ENCODE assay signal across 14 cellular contexts in the genomic region with DNA sequence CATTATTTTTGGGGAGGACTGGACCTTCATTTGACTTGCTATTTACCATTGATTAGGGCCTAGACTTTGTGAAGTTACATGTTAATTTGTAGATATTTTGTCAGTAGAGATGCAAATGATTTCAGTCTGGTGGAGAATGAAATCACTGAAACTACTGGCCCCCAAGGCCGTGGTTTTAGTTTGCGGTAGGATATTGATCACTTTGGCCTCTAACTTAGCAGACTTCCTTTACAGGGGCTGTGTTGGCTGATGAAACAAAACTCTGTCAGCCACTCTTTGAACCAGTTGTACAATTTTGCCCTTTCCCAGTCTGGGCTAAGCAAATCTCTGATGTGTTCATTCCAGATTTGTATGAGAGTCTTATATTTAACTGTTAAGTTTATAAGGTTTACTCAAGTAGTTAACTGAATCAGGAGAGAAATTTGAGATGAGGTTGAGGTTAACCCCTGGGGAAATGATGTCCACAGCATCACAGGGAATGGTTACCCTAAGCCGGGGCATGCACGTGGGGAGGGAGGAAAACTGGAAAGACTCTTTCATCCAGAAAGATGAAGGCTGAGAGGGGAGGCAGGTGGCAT.
DNase-seq lines count a peak whose midpoint lies in the region; ATAC-seq and TF ChIP-seq lines count a peak whose summit lies in the region.
"Had no signal": no experiment of that assay in that cellular context is flagged by ENCODE, and none has a peak within 500 bp of the region (broad histone marks: within the 10 kb centered on the region; RNA-seq: fewer than 3 reads in every experiment).

No MANE protein-coding gene starts in this region.

- H3K4me1 Mint-ChIP-seq in activated CD4-positive, alpha-beta T cell treated with anti-CD3 and anti-CD28 coated beads for 36 hours, result peaks cover 35% of the 10 kb centered on the region
- H3K4me1 Mint-ChIP-seq in chondrocyte (ENCODE audit: low read depth), result peaks cover 6% of the 10 kb centered on the region

- DNase-seq in activated CD4-positive, alpha-beta T cell treated with anti-CD3 and anti-CD28 coated beads for 36 hours, result no peak
- DNase-seq in activated CD4-positive, alpha-beta T cell treated with anti-CD3 and anti-CD28 coated beads, Interleukin-2, amount 50 U/mL, for 1 hour, result no peak
- DNase-seq in chondrocyte (ENCODE audit: low spot score) (peak; percentile 15), DMS53 treated with DMSO at 0.1 percent for 48 hours (lab: John Stamatoyannopoulos, UW; ENCODE audit: unreplicated experiment) (no peak), aorta (no peak), breast epithelium (ENCODE audit: low spot score in 2 of 2) (no peak)
- DNase-seq: COR-L47; effector CD4-positive, alpha-beta T cell; foreskin melanocyte; NCI-H1436; trophoblast cell had no signal

- peaks cover 3% of the 10 kb centered on the region for H3K9me3 ChIP-seq in aorta (ENCODE audit: control insufficient read depth, low read length)
- peaks cover 8 to 17% of the 10 kb centered on the region in 2 donors for H3K9me3 ChIP-seq in breast epithelium

- no peaks in the 10 kb centered on the region for H3K27me3 ChIP-seq in aorta (ENCODE audit: control insufficient read depth in 1 of 2, insufficient read depth in 2 of 2, low read length in 1 of 2)
- H3K27me3 ChIP-seq in breast epithelium, result no peaks in the 10 kb centered on the region
- H3K27me3 ChIP-seq: ascending aorta had no signal

- H3K9me3 Mint-ChIP-seq in activated CD4-positive, alpha-beta T cell treated with anti-CD3 and anti-CD28 coated beads for 36 hours (ENCODE audit: low read depth), result peaks cover 12% of the 10 kb centered on the region
- H3K9me3 Mint-ChIP-seq in chondrocyte (ENCODE audit: low read depth), result peaks cover 8% of the 10 kb centered on the region

- no peak overlapping the region for H3K27ac ChIP-seq in aorta (ENCODE audit: low read depth in 1 of 2, low read length in 2 of 2)
- H3K27ac ChIP-seq in breast epithelium, result no peak overlapping the region
- H3K27ac ChIP-seq: ascending aorta had no signal

- CTCF ChIA-PET in activated CD4-positive, alpha-beta T cell treated with anti-CD3 and anti-CD28 coated beads for 36 hours (lab: Charles Lee), result interaction anchor here (1.0 to 1.2 kb wide), 3 partner anchors 34 to 153 kb away, joined by 3 to 4 read pairs (median 3); no protein-coding TSS in a partner anchor

- no peak for TF ChIP-seq POLR2A in breast epithelium (IDR thresholded peaks at IDR 0.05)

- ATAC-seq in activated CD4-positive, alpha-beta T cell treated with anti-CD3 and anti-CD28 coated beads for 36 hours, result no peak
- ATAC-seq in GM19372 (IDR thresholded peaks at IDR 0.05; ENCODE audit: low read depth, unreplicated experiment), result peak; percentile 48
- peak; percentile 50 for ATAC-seq in HG02884 (IDR thresholded peaks at IDR 0.05; ENCODE audit: unreplicated experiment)
- no peak for ATAC-seq in aorta (ENCODE audit: low FRiP score)

- POLR2A ChIA-PET in activated CD4-positive, alpha-beta T cell treated with anti-CD3 and anti-CD28 coated beads for 36 hours (lab: Charles Lee), result no interaction called here

- intact Hi-C loops in activated CD4-positive, alpha-beta T cell treated with anti-CD3 and anti-CD28 coated beads for 36 hours (cut with DNase I, micrococcal nuclease), result loop anchor here (2.0 to 5.0 kb wide), 4 partner anchors 59 to 265 kb away; a partner anchor contains a TSS
- intact Hi-C loops in aorta (cut with DNase I), result loop anchor here in 1 of 2 donors (10.0 kb wide), 1 partner anchor 267 kb away; no protein-coding TSS in a partner anchor
- intact Hi-C loops in breast epithelium (cut with DNase I; ENCODE audit: low total_unique reads), result no loop called here

- H3K4me1 ChIP-seq in aorta (ENCODE audit: control insufficient read depth in 1 of 2, insufficient read depth in 2 of 2, low read length in 2 of 2), result no peaks in the 10 kb centered on the region
- no peaks in the 10 kb centered on the region for H3K4me1 ChIP-seq in breast epithelium
- H3K4me1 ChIP-seq: ascending aorta had no signal

- no peak overlapping the region for H3K4me3 Mint-ChIP-seq in activated CD4-positive, alpha-beta T cell treated with anti-CD3 and anti-CD28 coated beads for 36 hours
- H3K4me3 Mint-ChIP-seq in chondrocyte (ENCODE audit: unreplicated experiment), result no peak overlapping the region

- H3K36me3 ChIP-seq in aorta (ENCODE audit: control insufficient read depth in 1 of 2, insufficient read depth in 2 of 2, low read length in 1 of 2), result no peaks in the 10 kb centered on the region
- no peaks in the 10 kb centered on the region for H3K36me3 ChIP-seq in breast epithelium
- H3K36me3 ChIP-seq: ascending aorta had no signal

- peaks cover 8% of the 10 kb centered on the region for H3K36me3 Mint-ChIP-seq in activated CD4-positive, alpha-beta T cell treated with anti-CD3 and anti-CD28 coated beads for 36 hours (ENCODE audit: low read depth)
- H3K36me3 Mint-ChIP-seq in chondrocyte (ENCODE audit: low read depth), result peaks cover 2% of the 10 kb centered on the region

- peaks cover 5% of the 10 kb centered on the region for H3K27me3 Mint-ChIP-seq in activated CD4-positive, alpha-beta T cell treated with anti-CD3 and anti-CD28 coated beads for 36 hours
- peaks cover 9% of the 10 kb centered on the region for H3K27me3 Mint-ChIP-seq in chondrocyte (ENCODE audit: low read depth)

- H3K4me3 ChIP-seq in aorta (ENCODE audit: low read length in 2 of 2) (no peak overlapping the region), breast epithelium (no peak overlapping the region)
- H3K4me3 ChIP-seq: ascending aorta had no signal

- peak overlapping the region; percentile 52 for H3K27ac Mint-ChIP-seq in activated CD4-positive, alpha-beta T cell treated with anti-CD3 and anti-CD28 coated beads for 36 hours
- no peak overlapping the region for H3K27ac Mint-ChIP-seq in chondrocyte (ENCODE audit: unreplicated experiment)

- 73 to 75% methylated on average over 4 of the region's 4 CpGs for WGBS in aorta, 2 donors

- TF ChIP-seq CTCF in chondrocyte (IDR thresholded peaks at IDR 0.05) (no peak), breast epithelium (IDR thresholded peaks at IDR 0.05) (no peak)

Comparison
In these comparisons a context has a peak if more than half of its experiments do, and no peak if none do; other contexts are left out.
1. ATAC-seq: peak in GM19372 (single experiment) and HG02884 (single experiment); none in activated CD4-positive, alpha-beta T cell treated with anti-CD3 and anti-CD28 coated beads for 36 hours (single experiment) and aorta (single experiment).